Comparison of ENCODE assay signal across 8 cellular contexts in the genomic region with DNA sequence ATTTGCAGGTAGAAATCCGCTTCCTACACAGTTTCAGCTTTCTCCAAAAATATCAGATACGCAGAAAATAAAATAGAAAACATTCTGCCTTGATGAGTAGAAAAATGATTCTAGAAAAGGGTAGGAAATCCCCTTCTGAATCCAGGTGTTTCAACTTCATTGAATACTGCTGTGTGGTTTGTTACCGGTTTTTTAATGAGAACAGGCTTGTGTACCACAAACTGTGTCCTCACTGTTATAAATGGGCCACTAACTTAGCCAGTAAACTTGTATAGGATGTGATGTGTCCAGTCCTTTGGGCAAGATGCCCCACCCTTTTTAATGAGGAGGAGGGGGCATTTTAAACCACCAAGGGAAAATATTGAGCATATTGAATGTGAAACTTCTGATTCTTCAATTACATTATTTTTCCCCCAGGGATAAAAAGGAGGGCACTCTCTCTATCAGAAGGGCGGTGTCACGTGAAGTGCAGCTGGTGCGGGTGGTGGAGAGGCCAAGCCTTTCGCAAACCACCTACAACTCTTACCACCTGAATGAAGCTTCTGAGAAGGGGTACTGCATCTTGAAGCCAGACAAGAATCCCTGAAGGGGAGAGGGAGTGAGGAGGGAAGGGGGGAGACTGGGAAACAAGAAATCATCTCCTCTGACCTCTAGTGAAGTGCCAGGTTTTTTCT. TPM values are rescaled to one million over a fixed set of nuclear protein-coding genes. Genes with fewer than 3 reads are reported as not detected.
DNase-seq lines count a peak whose midpoint lies in the region; ATAC-seq and TF ChIP-seq lines count a peak whose summit lies in the region.

No MANE protein-coding gene starts in this region.

- H3K4me3 ChIP-seq in GM12875 (ENCODE audit: low read depth, low read length) = peak overlapping the region; percentile 73

- TF ChIP-seq CTCF in GM12875 (IDR thresholded peaks at IDR 0.05; ENCODE audit: borderline replicate concordance, insufficient read depth, low read depth, low read length) = no peak

- DNase-seq in activated naive CD4-positive, alpha-beta T cell treated with anti-CD3 and anti-CD28 coated beads, Interleukin-2, amount 10 ng/mL, durations not matched to agents 7 days and 5 days = no peak
- DNase-seq in immature natural killer cell = no peak
- DNase-seq in stimulated activated naive CD8-positive, alpha-beta T cell treated with anti-CD3 and anti-CD28 coated beads, Interleukin-15, amount 100 ng/mL, for 72 hours = peak in 1 of 2 donors; percentile 20
- no peak for DNase-seq in activated CD4-positive, CD25-positive, alpha-beta regulatory T cell (lab: John Stamatoyannopoulos, UW)
- DNase-seq in NOMO-1 treated with dmso at 0.1 percent for 144 hours (lab: John Stamatoyannopoulos, UW; ENCODE audit: unreplicated experiment) = no peak

- no peaks in the 10 kb centered on the region for H3K36me3 Mint-ChIP-seq in activated naive CD4-positive, alpha-beta T cell treated with anti-CD3 and anti-CD28 coated beads, Interleukin-2, amount 10 ng/mL, durations not matched to agents 7 days and 5 days
- no peaks in the 10 kb centered on the region for H3K36me3 Mint-ChIP-seq in immature natural killer cell

- H3K4me1 Mint-ChIP-seq in activated naive CD4-positive, alpha-beta T cell treated with anti-CD3 and anti-CD28 coated beads, Interleukin-2, amount 10 ng/mL, durations not matched to agents 7 days and 5 days = peaks cover 26% of the 10 kb centered on the region
- H3K4me1 Mint-ChIP-seq in immature natural killer cell = peaks cover 47 to 49% of the 10 kb centered on the region in 2 donors
- peaks cover 43% of the 10 kb centered on the region for H3K4me1 Mint-ChIP-seq in stimulated activated naive CD8-positive, alpha-beta T cell treated with anti-CD3 and anti-CD28 coated beads, Interleukin-15, amount 100 ng/mL, for 72 hours

- CTCF ChIA-PET in activated naive CD4-positive, alpha-beta T cell treated with anti-CD3 and anti-CD28 coated beads, Interleukin-2, amount 10 ng/mL, durations not matched to agents 7 days and 5 days (lab: Charles Lee) = interaction anchor here (0.7 kb wide), 1 partner anchor 1623 kb away, joined by 3 read pairs; no protein-coding TSS in a partner anchor

- peak overlapping the region; percentile 51 for H3K4me3 Mint-ChIP-seq in activated naive CD4-positive, alpha-beta T cell treated with anti-CD3 and anti-CD28 coated beads, Interleukin-2, amount 10 ng/mL, durations not matched to agents 7 days and 5 days
- H3K4me3 Mint-ChIP-seq in immature natural killer cell = peak overlapping the region; percentile 83 to 94 (median 91)
- H3K4me3 Mint-ChIP-seq in stimulated activated naive CD8-positive, alpha-beta T cell treated with anti-CD3 and anti-CD28 coated beads, Interleukin-15, amount 100 ng/mL, for 72 hours = peak overlapping the region; percentile 82

- H3K9me3 Mint-ChIP-seq in activated naive CD4-positive, alpha-beta T cell treated with anti-CD3 and anti-CD28 coated beads, Interleukin-2, amount 10 ng/mL, durations not matched to agents 7 days and 5 days = no peaks in the 10 kb centered on the region
- H3K9me3 Mint-ChIP-seq in immature natural killer cell = no peaks in the 10 kb centered on the region
- no peaks in the 10 kb centered on the region for H3K9me3 Mint-ChIP-seq in stimulated activated naive CD8-positive, alpha-beta T cell treated with anti-CD3 and anti-CD28 coated beads, Interleukin-15, amount 100 ng/mL, for 72 hours

- H3K27me3 Mint-ChIP-seq in activated naive CD4-positive, alpha-beta T cell treated with anti-CD3 and anti-CD28 coated beads, Interleukin-2, amount 10 ng/mL, durations not matched to agents 7 days and 5 days = peaks cover 55% of the 10 kb centered on the region
- peaks cover 9 to 35% (median 27%) of the 10 kb centered on the region in 3 donors for H3K27me3 Mint-ChIP-seq in immature natural killer cell (ENCODE audit: low read depth in 3 of 3)
- H3K27me3 Mint-ChIP-seq in stimulated activated naive CD8-positive, alpha-beta T cell treated with anti-CD3 and anti-CD28 coated beads, Interleukin-15, amount 100 ng/mL, for 72 hours = peaks cover 79% of the 10 kb centered on the region

- peak; percentile 10 for ATAC-seq in GM19468 (IDR thresholded peaks at IDR 0.05; ENCODE audit: extremely low read depth, unreplicated experiment)
- ATAC-seq in HG03460 (IDR thresholded peaks at IDR 0.05; ENCODE audit: unreplicated experiment) = peak; percentile 43
- peak; percentile 68 for ATAC-seq in stimulated activated naive CD8-positive, alpha-beta T cell treated with anti-CD3 and anti-CD28 coated beads, Interleukin-15, amount 100 ng/mL, for 72 hours

- H3K27ac Mint-ChIP-seq in activated naive CD4-positive, alpha-beta T cell treated with anti-CD3 and anti-CD28 coated beads, Interleukin-2, amount 10 ng/mL, durations not matched to agents 7 days and 5 days = no peak overlapping the region
- H3K27ac Mint-ChIP-seq in immature natural killer cell = peak overlapping the region; percentile 59 to 91 (median 78)
- peak overlapping the region in 1 of 2 donors; percentile 90 for H3K27ac Mint-ChIP-seq in stimulated activated naive CD8-positive, alpha-beta T cell treated with anti-CD3 and anti-CD28 coated beads, Interleukin-15, amount 100 ng/mL, for 72 hours

RNA-seq across cellular contexts. Expression of a gene that starts 4.5 kb away (rescaled TPM):
- under 1 TPM; 0.13 to 0.29 (median 0.14) TPM for polyA plus RNA-seq in immature natural killer cell

Comparison
In these comparisons a context has a peak if more than half of its experiments do, and no peak if none do; other contexts are left out.
1. ATAC-seq: peak in every context shown above with its lines; median percentile 68 in stimulated activated naive CD8-positive, alpha-beta T cell treated with anti-CD3 and anti-CD28 coated beads, Interleukin-15, amount 100 ng/mL, for 72 hours; 43 in HG03460; 10 in GM19468.